In genomic region chr1:88683848-88684481, GRCh38 we compare ENCODE assay signal across 8 cellular contexts. TPM values are rescaled to one million over a fixed set of nuclear protein-coding genes. Genes with fewer than 3 reads are reported as not detected.
DNase-seq lines count a peak whose midpoint lies in the region; FAIRE-seq and TF ChIP-seq lines count a peak whose summit lies in the region.

Gene PKN2 (plus strand): TSS chr1:88684273. CDS start chr1:88684581, 308 bp downstream.

- peaks cover 18% of the 10 kb centered on the region for H3K4me1 ChIP-seq in HAP-1

- peak within 1 kb of the TSS; percentile 95 for H3K4me3 ChIP-seq in HAP-1
- peak within 1 kb of the TSS; percentile 91 for H3K4me3 ChIP-seq in MG63
- peak within 1 kb of the TSS; percentile 67 for H3K4me3 ChIP-seq in fibroblast of pulmonary artery (replicated peaks; ENCODE audit: low read depth, low read length)

- H3K9me3 Mint-ChIP-seq in nephron, result no peaks in the 10 kb centered on the region
- no peaks in the 10 kb centered on the region for H3K9me3 Mint-ChIP-seq in stimulated activated naive CD8-positive, alpha-beta T cell treated with anti-CD3 and anti-CD28 coated beads, Interleukin-15, Interleukin-2, amounts not matched to agents 100 ng/mL and 50 ng/mL, for 24 hours

- peak within 1 kb of the TSS; percentile 91 to 98 (median 93) for H3K4me3 Mint-ChIP-seq in nephron
- H3K4me3 Mint-ChIP-seq in stimulated activated naive CD8-positive, alpha-beta T cell treated with anti-CD3 and anti-CD28 coated beads, Interleukin-15, Interleukin-2, amounts not matched to agents 100 ng/mL and 50 ng/mL, for 24 hours, result peak within 1 kb of the TSS; percentile 90

- in situ Hi-C loops in HAP-1 (cut with MboI; ENCODE audit: low sequenced_read_pairs), result no loop called here

- H3K27ac Mint-ChIP-seq in nephron, result peak within 1 kb of the TSS; percentile 98 to 100 (median 99)
- peak within 1 kb of the TSS; percentile 98 for H3K27ac Mint-ChIP-seq in stimulated activated naive CD8-positive, alpha-beta T cell treated with anti-CD3 and anti-CD28 coated beads, Interleukin-15, Interleukin-2, amounts not matched to agents 100 ng/mL and 50 ng/mL, for 24 hours

- H3K9me3 ChIP-seq in HAP-1 (no peaks in the 10 kb centered on the region), MG63 (peaks cover 2% of the 10 kb centered on the region; the same call in 1 of the 2 replicates)

- DNase-seq in HAP-1 (ENCODE audit: low spot score in 2 of 2) (peak; percentile 97 to 98), MG63 (peak; percentile 99), SHP77 treated with DMSO at 0.1 percent for 48 hours (lab: John Stamatoyannopoulos, UW) (peak; percentile 92), fibroblast of pulmonary artery (ENCODE audit: low read depth) (peak; percentile 99)
- peak; percentile 99 for DNase-seq in activated effector memory CD4-positive, alpha-beta T cell treated with anti-CD3 and anti-CD28 coated beads, Interleukin-2, amount 50 U/mL, for 16 hours

- H3K27me3 ChIP-seq in HAP-1 (ENCODE audit: low read depth), result no peaks in the 10 kb centered on the region
- H3K27me3 ChIP-seq in MG63, result no peaks in the 10 kb centered on the region

- FAIRE-seq in G401.6 (lab: Jason Lieb, UNC), result peak; percentile 99

- TF ChIP-seq CTCF in fibroblast of pulmonary artery (IDR thresholded peaks at IDR 0.05; ENCODE audit: low read length, missing control alignments) (no peak), nephron (IDR thresholded peaks at IDR 0.05; ENCODE audit: unreplicated experiment in 3 of 3) (peak in 1 of 3 experiments; percentile 17)

- no peaks in the 10 kb centered on the region for H3K36me3 Mint-ChIP-seq in nephron (ENCODE audit: low read depth)
- peaks cover 5% of the 10 kb centered on the region for H3K36me3 Mint-ChIP-seq in stimulated activated naive CD8-positive, alpha-beta T cell treated with anti-CD3 and anti-CD28 coated beads, Interleukin-15, Interleukin-2, amounts not matched to agents 100 ng/mL and 50 ng/mL, for 24 hours (ENCODE audit: low read depth)

- H3K36me3 ChIP-seq in HAP-1 (replicated peaks) (no peaks in the 10 kb centered on the region), MG63 (peaks cover 5% of the 10 kb centered on the region; the same call in 1 of the 2 replicates)

- no peaks in the 10 kb centered on the region for H3K27me3 Mint-ChIP-seq in nephron (ENCODE audit: low read depth)
- no peaks in the 10 kb centered on the region for H3K27me3 Mint-ChIP-seq in stimulated activated naive CD8-positive, alpha-beta T cell treated with anti-CD3 and anti-CD28 coated beads, Interleukin-15, Interleukin-2, amounts not matched to agents 100 ng/mL and 50 ng/mL, for 24 hours

- H3K4me1 Mint-ChIP-seq in nephron, result peaks cover 17% of the 10 kb centered on the region
- peaks cover 40% of the 10 kb centered on the region for H3K4me1 Mint-ChIP-seq in stimulated activated naive CD8-positive, alpha-beta T cell treated with anti-CD3 and anti-CD28 coated beads, Interleukin-15, Interleukin-2, amounts not matched to agents 100 ng/mL and 50 ng/mL, for 24 hours (ENCODE audit: low read depth)

RNA-seq across cellular contexts. Expression of gene PKN2, which starts in this region (rescaled TPM):
- 16.5 and 18.0 TPM in 2 replicates for total RNA-seq in MG63 (2014; rRNA removed; shearing (Covaris generic); ENCODE audit: low replicate concordance)

Comparison
In these comparisons a context has a peak if more than half of its experiments do, and no peak if none do; other contexts are left out.
1. Peak in every context shown above with its lines: DNase-seq and H3K4me3 ChIP-seq.